In genomic region chr6:162385980-162386379, GRCh38 we compare ENCODE assay signal across 19 cellular contexts.
A peak's percentile ranks its signal among the peaks of the same experiment; 100 is the strongest.
DNase-seq lines count a peak whose midpoint lies in the region; ATAC-seq and TF ChIP-seq lines count a peak whose summit lies in the region.
"Had no signal": no experiment of that assay in that cellular context is flagged by ENCODE, and none has a peak within 500 bp of the region (broad histone marks: within the 10 kb centered on the region; RNA-seq: fewer than 3 reads in every experiment).

No MANE protein-coding gene starts in this region.

- intact Hi-C loops in MCF 10A (cut with micrococcal nuclease): no loop called here
- intact Hi-C loops in breast epithelium (cut with DNase I; ENCODE audit: low total_unique reads): no loop called here

- no peak overlapping the region for H3K4me3 Mint-ChIP-seq in MCF 10A (ENCODE audit: unreplicated experiment)
- no peak overlapping the region for H3K4me3 Mint-ChIP-seq in activated CD8-positive, alpha-beta T cell treated with anti-CD3 and anti-CD28 coated beads, Interleukin-2, amount 10 ng/mL, durations not matched to agents 7 days and 5 days
- H3K4me3 Mint-ChIP-seq: CD4-positive, alpha-beta memory T cell; GM23338 had no signal

- CTCF ChIA-PET in MCF 10A (lab: Yijun Ruan, JAX): no interaction called here
- CTCF ChIA-PET in activated CD8-positive, alpha-beta T cell treated with anti-CD3 and anti-CD28 coated beads, Interleukin-2, amount 10 ng/mL, durations not matched to agents 7 days and 5 days (lab: Charles Lee): no interaction called here

- no peak for TF ChIP-seq EP300 in tibial nerve (IDR thresholded peaks at IDR 0.05)

- POLR2A ChIA-PET in MCF 10A (lab: Yijun Ruan, JAX): no interaction called here
- POLR2A ChIA-PET in activated CD8-positive, alpha-beta T cell treated with anti-CD3 and anti-CD28 coated beads, Interleukin-2, amount 10 ng/mL, durations not matched to agents 7 days and 5 days (lab: Charles Lee): no interaction called here

- DNase-seq in MCF 10A (ENCODE audit: unreplicated experiment) (peak; percentile 9), breast epithelium (ENCODE audit: low spot score in 2 of 2) (no peak), LHCN-M2 (ENCODE audit: low read depth) (peak; percentile 82), fibroblast of lung (ENCODE audit: low read depth in 2 of 2) (peak; percentile 41 to 85), renal cortical epithelial cell (ENCODE audit: low read depth) (peak; percentile 25), tibial nerve (ENCODE audit: low spot score in 2 of 2) (no peak)
- no peak for DNase-seq in activated CD8-positive, alpha-beta T cell treated with anti-CD3 and anti-CD28 coated beads, Interleukin-2, amount 10 ng/mL, durations not matched to agents 7 days and 5 days
- DNase-seq: Calu3; CD4-positive, alpha-beta memory T cell; DMS79; Karpas-422; NCI-H1105 treated with DMSO at 0.1 percent for 48 hours; NCI-H1694 treated with DMSO at 0.1 percent for 48 hours; NCI-H2107; NCI-H226; NCI-H524 treated with DMSO at 0.1 percent for 48 hours had no signal

- TF ChIP-seq POLR2A in breast epithelium (IDR thresholded peaks at IDR 0.05) (no peak), tibial nerve (IDR thresholded peaks at IDR 0.05) (no peak)

- H3K4me1 Mint-ChIP-seq in MCF 10A (ENCODE audit: insufficient read depth, unreplicated experiment): no peaks in the 10 kb centered on the region
- no peaks in the 10 kb centered on the region for H3K4me1 Mint-ChIP-seq in activated CD8-positive, alpha-beta T cell treated with anti-CD3 and anti-CD28 coated beads, Interleukin-2, amount 10 ng/mL, durations not matched to agents 7 days and 5 days (ENCODE audit: low read depth)
- H3K4me1 Mint-ChIP-seq: CD4-positive, alpha-beta memory T cell; GM23338 had no signal

- H3K27ac ChIP-seq in breast epithelium (no peak overlapping the region), fibroblast of lung (ENCODE audit: insufficient read depth, low read length) (no peak overlapping the region), tibial nerve (no peak overlapping the region)
- H3K27ac ChIP-seq: 22Rv1 had no signal

- BruUV-seq in MCF 10A (replicated peaks; lab: Mats Ljungman, UMichigan): no TSS peak

- no peak overlapping the region for H2AFZ ChIP-seq in fibroblast of lung (ENCODE audit: low read length)
- H2AFZ ChIP-seq: GM23338 had no signal

- no peaks in the 10 kb centered on the region for H3K36me3 ChIP-seq in breast epithelium
- no peaks in the 10 kb centered on the region for H3K36me3 ChIP-seq in fibroblast of lung (ENCODE audit: control insufficient read depth, insufficient read depth, low read length)
- no peaks in the 10 kb centered on the region for H3K36me3 ChIP-seq in tibial nerve

- H3K27me3 Mint-ChIP-seq in MCF 10A (ENCODE audit: insufficient read depth, unreplicated experiment): no peaks in the 10 kb centered on the region
- no peaks in the 10 kb centered on the region for H3K27me3 Mint-ChIP-seq in activated CD8-positive, alpha-beta T cell treated with anti-CD3 and anti-CD28 coated beads, Interleukin-2, amount 10 ng/mL, durations not matched to agents 7 days and 5 days (ENCODE audit: low read depth)
- H3K27me3 Mint-ChIP-seq: CD4-positive, alpha-beta memory T cell had no signal

- no peaks in the 10 kb centered on the region for H3K4me1 ChIP-seq in breast epithelium
- no peaks in the 10 kb centered on the region for H3K4me1 ChIP-seq in fibroblast of lung (ENCODE audit: control insufficient read depth, extremely low read depth, insufficient read depth, low read length)
- peaks cover 0 to 9% (median 0%) of the 10 kb centered on the region in 4 donors for H3K4me1 ChIP-seq in tibial nerve

- no peak for ATAC-seq in activated CD8-positive, alpha-beta T cell treated with anti-CD3 and anti-CD28 coated beads, Interleukin-2, amount 10 ng/mL, durations not matched to agents 7 days and 5 days
- no peak for ATAC-seq in HG03521 (IDR thresholded peaks at IDR 0.05; ENCODE audit: unreplicated experiment)
- ATAC-seq: GM23338 had no signal

- H4K20me1 ChIP-seq in fibroblast of lung (ENCODE audit: control insufficient read depth, extremely low read depth, insufficient read depth, low read length): no peaks in the 10 kb centered on the region

- TF ChIP-seq CTCF in MCF 10A (IDR thresholded peaks at IDR 0.05; ENCODE audit: unreplicated experiment) (no peak), breast epithelium (IDR thresholded peaks at IDR 0.05) (no peak), fibroblast of lung (conservative IDR thresholded peaks at IDR 0.05 in 1 of 2, IDR thresholded peaks at IDR 0.05 in 1 of 2; ENCODE audit: low read depth in 1 of 2, low read length in 2 of 2) (no peak), tibial nerve (IDR thresholded peaks at IDR 0.05) (no peak)

- no peaks in the 10 kb centered on the region for H3K36me3 Mint-ChIP-seq in MCF 10A (ENCODE audit: insufficient read depth, unreplicated experiment)
- H3K36me3 Mint-ChIP-seq in activated CD8-positive, alpha-beta T cell treated with anti-CD3 and anti-CD28 coated beads, Interleukin-2, amount 10 ng/mL, durations not matched to agents 7 days and 5 days (ENCODE audit: low read depth): no peaks in the 10 kb centered on the region

- H3K4me3 ChIP-seq in breast epithelium (no peak overlapping the region), fibroblast of lung (replicated peaks in 1 of 4; ENCODE audit: control extremely low read depth in 1 of 4, insufficient read depth in 1 of 4, low read depth in 3 of 4, low read length in 4 of 4) (no peak overlapping the region), tibial nerve (no peak overlapping the region)
- H3K4me3 ChIP-seq: GM23338 had no signal

- no peaks in the 10 kb centered on the region for H3K9me3 ChIP-seq in breast epithelium
- H3K9me3 ChIP-seq in fibroblast of lung (ENCODE audit: control insufficient read depth, insufficient read depth, low read depth, low read length): no peaks in the 10 kb centered on the region
- H3K9me3 ChIP-seq in tibial nerve: no peaks in the 10 kb centered on the region

- 63 to 64% methylated on average over 4 of the region's 4 CpGs for WGBS in tibial nerve, 2 donors

- no peak overlapping the region for H3K4me2 ChIP-seq in fibroblast of lung (ENCODE audit: extremely low read depth, insufficient read depth, low read length)
- H3K4me2 ChIP-seq: GM23338 had no signal

- H3K27ac Mint-ChIP-seq in MCF 10A (ENCODE audit: low read depth, unreplicated experiment): no peak overlapping the region
- no peak overlapping the region for H3K27ac Mint-ChIP-seq in activated CD8-positive, alpha-beta T cell treated with anti-CD3 and anti-CD28 coated beads, Interleukin-2, amount 10 ng/mL, durations not matched to agents 7 days and 5 days
- H3K27ac Mint-ChIP-seq: CD4-positive, alpha-beta memory T cell; GM23338 had no signal

- no peaks in the 10 kb centered on the region for H3K79me2 ChIP-seq in fibroblast of lung (ENCODE audit: control insufficient read depth, insufficient read depth, low read length)

- no peaks in the 10 kb centered on the region for H3K27me3 ChIP-seq in breast epithelium
- no peaks in the 10 kb centered on the region for H3K27me3 ChIP-seq in fibroblast of lung (ENCODE audit: control insufficient read depth, insufficient read depth, low read length)
- no peaks in the 10 kb centered on the region for H3K27me3 ChIP-seq in tibial nerve

- no peak overlapping the region for H3K9ac ChIP-seq in fibroblast of lung (ENCODE audit: insufficient read depth, low read length)

- no peaks in the 10 kb centered on the region for H3K9me3 Mint-ChIP-seq in MCF 10A (ENCODE audit: unreplicated experiment)
- H3K9me3 Mint-ChIP-seq in activated CD8-positive, alpha-beta T cell treated with anti-CD3 and anti-CD28 coated beads, Interleukin-2, amount 10 ng/mL, durations not matched to agents 7 days and 5 days (ENCODE audit: insufficient read depth): no peaks in the 10 kb centered on the region
- H3K9me3 Mint-ChIP-seq: GM23338 had no signal

Comparison
In these comparisons a context has a peak if more than half of its experiments do, and no peak if none do; other contexts are left out.
1. DNase-seq: peak in MCF 10A (single experiment), LHCN-M2 (single experiment), fibroblast of lung (2 of 2) and renal cortical epithelial cell (single experiment); none in breast epithelium (0 of 2), tibial nerve (0 of 2) and activated CD8-positive, alpha-beta T cell treated with anti-CD3 and anti-CD28 coated beads, Interleukin-2, amount 10 ng/mL, durations not matched to agents 7 days and 5 days (single experiment).